ENCODE assay signal across 26 cellular contexts in genomic region chr22:26952654-26953379, GRCh38.
DNase-seq lines count a peak whose midpoint lies in the region; ATAC-seq and TF ChIP-seq lines count a peak whose summit lies in the region.
"Had no signal": no experiment of that assay in that cellular context is flagged by ENCODE, and none has a peak within 500 bp of the region (broad histone marks: within the 10 kb centered on the region; RNA-seq: fewer than 3 reads in every experiment).

No MANE protein-coding gene starts in this region.

- no peak overlapping the region for H2BK20ac ChIP-seq in H9 (ENCODE audit: low read depth, low read length, poor library complexity, severe bottlenecking)

- H3K18ac ChIP-seq in H9 (ENCODE audit: insufficient read length, low read depth, low read length) (no peak overlapping the region), neuronal stem cell (ENCODE audit: low read length) (no peak overlapping the region)

- H3K23ac ChIP-seq in H9 (ENCODE audit: insufficient read length, low read depth, low read length) (no peak overlapping the region), neuronal stem cell (ENCODE audit: low read depth, low read length, poor library complexity) (no peak overlapping the region)

- DNase-seq in H9 (peak; percentile 53), NCI-H2227 treated with DMSO at 0.1 percent for 48 hours (lab: John Stamatoyannopoulos, UW) (peak; percentile 25), endodermal cell (peak; percentile 75), neuronal stem cell (ENCODE audit: low spot score) (peak; percentile 42), uterus (no peak)
- DNase-seq in stimulated activated naive CD8-positive, alpha-beta T cell treated with anti-CD3 and anti-CD28 coated beads, Interleukin-15, Interleukin-2, amounts not matched to agents 100 U/mL and 50 U/mL, for 24 hours: no peak
- DNase-seq: activated CD4-positive, alpha-beta T cell treated with anti-CD3 and anti-CD28 coated beads for 4 hours; activated effector memory CD4-positive, alpha-beta T cell treated with anti-CD3 and anti-CD28 coated beads, Interleukin-2, amount 50 U/mL, for 16 hours; activated naive CD8-positive, alpha-beta T cell treated with anti-CD3 and anti-CD28 coated beads, Interleukin-2, amount 10 ng/mL, durations not matched to agents 7 days and 5 days; activated T-cell treated with anti-CD3 and anti-CD28 coated beads, Interleukin-2, amount 50 U/mL, for 1 hour; dermis blood vessel endothelial cell; DMS79 treated with DMSO at 0.1 percent for 48 hours; esophagus squamous epithelium; foreskin melanocyte; kidney; naive B cell; NCI-H1048; NCI-H446; Right ventricle myocardium superior had no signal

- H3K14ac ChIP-seq in H9 (ENCODE audit: insufficient read depth, low read length) (no peak overlapping the region), neuronal stem cell (ENCODE audit: low read length) (no peak overlapping the region)

- H4K20me1 ChIP-seq in H9 (ENCODE audit: control insufficient read depth, insufficient read depth, insufficient read length): no peaks in the 10 kb centered on the region

- no peak overlapping the region for H3T11ph ChIP-seq in H9 (ENCODE audit: low read length)

- H3K4me1 ChIP-seq in H9 (ENCODE audit: insufficient read depth, low read length) (peaks cover 13% of the 10 kb centered on the region), endodermal cell (ENCODE audit: control insufficient read depth, insufficient read depth, low read length) (peaks cover 12% of the 10 kb centered on the region), neuronal stem cell (ENCODE audit: control insufficient read depth in 2 of 2, insufficient read depth in 1 of 2, low read depth in 1 of 2, low read length in 2 of 2) (peaks cover 9 to 13% of the 10 kb centered on the region in 2 donors), uterus (no peaks in the 10 kb centered on the region)
- H3K4me1 ChIP-seq: ascending aorta, esophagus squamous epithelium had no signal

- H2BK12ac ChIP-seq in H9 (ENCODE audit: insufficient read length, low read depth, low read length) (no peak overlapping the region), neuronal stem cell (ENCODE audit: low read length) (no peak overlapping the region)

- H3K4me1 Mint-ChIP-seq in H9 (peaks cover 52 to 63% of the 10 kb centered on the region in 2 experiments), endodermal cell (peaks cover 54% of the 10 kb centered on the region)
- H3K4me1 Mint-ChIP-seq: activated naive CD8-positive, alpha-beta T cell treated with anti-CD3 and anti-CD28 coated beads, Interleukin-2, amount 10 ng/mL, durations not matched to agents 7 days and 5 days; naive B cell had no signal

- H2BK15ac ChIP-seq in H9 (ENCODE audit: low read depth, low read length) (no peak overlapping the region), neuronal stem cell (ENCODE audit: low read length) (no peak overlapping the region)

- no peak for ATAC-seq in GM21619 (IDR thresholded peaks at IDR 0.05; ENCODE audit: unreplicated experiment)
- no peak for ATAC-seq in stimulated activated naive CD8-positive, alpha-beta T cell treated with anti-CD3 and anti-CD28 coated beads, Interleukin-15, Interleukin-2, amounts not matched to agents 100 U/mL and 50 U/mL, for 24 hours

- H3K27me3 Mint-ChIP-seq in H9 (ENCODE audit: low read depth): peaks cover 49% of the 10 kb centered on the region
- H3K27me3 Mint-ChIP-seq in endodermal cell (ENCODE audit: insufficient read depth): peaks cover 20% of the 10 kb centered on the region

- H3K4me3 Mint-ChIP-seq in H9 (peak overlapping the region; percentile 14 to 74; a peak in 4 of 5 replicates), endodermal cell (peak overlapping the region; percentile 30)
- H3K4me3 Mint-ChIP-seq: activated naive CD8-positive, alpha-beta T cell treated with anti-CD3 and anti-CD28 coated beads, Interleukin-2, amount 10 ng/mL, durations not matched to agents 7 days and 5 days; IgD-negative memory B cell; mesothelial cell of epicardium; naive B cell had no signal

- H3K36me3 Mint-ChIP-seq in H9 (ENCODE audit: insufficient read depth in 1 of 3, low read depth in 3 of 3): no peaks in the 10 kb centered on the region
- no peaks in the 10 kb centered on the region for H3K36me3 Mint-ChIP-seq in endodermal cell (ENCODE audit: low read depth)
- H3K36me3 Mint-ChIP-seq: activated naive CD8-positive, alpha-beta T cell treated with anti-CD3 and anti-CD28 coated beads, Interleukin-2, amount 10 ng/mL, durations not matched to agents 7 days and 5 days; mesothelial cell of epicardium; naive B cell had no signal

- H2AK5ac ChIP-seq in H9 (ENCODE audit: insufficient read length, low read length) (no peak overlapping the region), neuronal stem cell (ENCODE audit: low read depth, low read length) (no peak overlapping the region)

- WGBS in H9 (ENCODE audit: extremely low coverage, insufficient read length, low lambda C conversion rate): no CpG with 5 or more reads among the region's 18 CpGs
- WGBS in endodermal cell (ENCODE audit: insufficient coverage in 1 of 2, insufficient read length in 1 of 2), 2 experiments: 19 to 22% methylated on average over 11 to 18 of the region's 18 CpGs
- no CpG with 5 or more reads among the region's 18 CpGs for WGBS in neuronal stem cell (ENCODE audit: extremely low coverage in 2 of 2, insufficient read length in 2 of 2, insufficient replicate concordance in 1 of 2), 2 donors

- H3K56ac ChIP-seq in H9 (ENCODE audit: insufficient read length, low read depth, low read length): no peak overlapping the region

- H3K27me3 ChIP-seq in H9 (ENCODE audit: insufficient read depth, low read length): no peaks in the 10 kb centered on the region; the same call in 1 of the 2 replicates
- H3K27me3 ChIP-seq in endodermal cell (ENCODE audit: control insufficient read depth, insufficient read depth, low read length, poor library complexity, severe bottlenecking): peaks cover 13% of the 10 kb centered on the region
- peaks cover 0 to 58% (median 18%) of the 10 kb centered on the region in 3 experiments for H3K27me3 ChIP-seq in neuronal stem cell (ENCODE audit: control insufficient read depth in 3 of 3, insufficient read depth in 3 of 3, low read depth in 1 of 3, low read length in 3 of 3)
- no peaks in the 10 kb centered on the region for H3K27me3 ChIP-seq in uterus
- H3K27me3 ChIP-seq: ascending aorta had no signal

- H3K79me1 ChIP-seq in H9 (ENCODE audit: insufficient read depth, low read depth, low read length, poor library complexity, severe bottlenecking) (no peaks in the 10 kb centered on the region), neuronal stem cell (ENCODE audit: low read depth, low read length) (no peaks in the 10 kb centered on the region)

- H3K9me3 ChIP-seq in H9 (ENCODE audit: control insufficient read depth, low read depth, low read length): no peaks in the 10 kb centered on the region
- H3K9me3 ChIP-seq in endodermal cell (ENCODE audit: control insufficient read depth, low read length): no peaks in the 10 kb centered on the region
- no peaks in the 10 kb centered on the region for H3K9me3 ChIP-seq in neuronal stem cell (replicated peaks in 1 of 2; ENCODE audit: control insufficient read depth in 2 of 2, insufficient read depth in 1 of 2, low read depth in 1 of 2, low read length in 2 of 2)
- H3K9me3 ChIP-seq in uterus: no peaks in the 10 kb centered on the region
- H3K9me3 ChIP-seq: ascending aorta, esophagus squamous epithelium, upper lobe of left lung had no signal

- no peak overlapping the region for H2BK5ac ChIP-seq in H9 (ENCODE audit: insufficient read length, low read length)
- no peak overlapping the region for H2BK5ac ChIP-seq in neuronal stem cell (ENCODE audit: low read length)

- intact Hi-C loops in uterus (cut with DNase I; ENCODE audit: low total_unique reads): no loop called here

- no peak for TF ChIP-seq CTCF in H9 (conservative IDR thresholded peaks at IDR 0.05)
- TF ChIP-seq CTCF in endodermal cell (conservative IDR thresholded peaks at IDR 0.05): no peak
- no peak for TF ChIP-seq CTCF in uterus (IDR thresholded peaks at IDR 0.05)

- H3K27ac Mint-ChIP-seq in H9: peak overlapping the region in 2 of 3 experiments; percentile 63 to 96; a peak in 4 of 7 replicates
- peak overlapping the region; percentile 37 for H3K27ac Mint-ChIP-seq in endodermal cell
- H3K27ac Mint-ChIP-seq: activated naive CD8-positive, alpha-beta T cell treated with anti-CD3 and anti-CD28 coated beads, Interleukin-2, amount 10 ng/mL, durations not matched to agents 7 days and 5 days; IgD-negative memory B cell; mesothelial cell of epicardium; naive B cell had no signal

- H2BK120ac ChIP-seq in H9 (ENCODE audit: low read depth, low read length, poor library complexity, severe bottlenecking) (no peak overlapping the region), neuronal stem cell (ENCODE audit: low read depth, low read length) (no peak overlapping the region)

- H3K4ac ChIP-seq in H9 (ENCODE audit: low read depth, low read length) (no peak overlapping the region), neuronal stem cell (ENCODE audit: low read length) (no peak overlapping the region)

- H4K8ac ChIP-seq in H9 (replicated peaks; ENCODE audit: insufficient read length, low read depth, low read length): no peak overlapping the region
- no peak overlapping the region for H4K8ac ChIP-seq in neuronal stem cell (ENCODE audit: low read depth, low read length)

- no peak for TF ChIP-seq POLR2A in uterus (IDR thresholded peaks at IDR 0.05)

- H3K23me2 ChIP-seq in H9 (ENCODE audit: insufficient read length, low read depth, low read length, poor library complexity, severe bottlenecking): no peaks in the 10 kb centered on the region

- H3K9me3 Mint-ChIP-seq in H9 (no peaks in the 10 kb centered on the region; a peak in 1 of 5 replicates), endodermal cell (no peaks in the 10 kb centered on the region)
- H3K9me3 Mint-ChIP-seq: activated naive CD8-positive, alpha-beta T cell treated with anti-CD3 and anti-CD28 coated beads, Interleukin-2, amount 10 ng/mL, durations not matched to agents 7 days and 5 days; mesothelial cell of epicardium; naive B cell had no signal

- H2AFZ ChIP-seq in H9 (ENCODE audit: low read length): no peak overlapping the region
- no peak overlapping the region for H2AFZ ChIP-seq in neuronal stem cell (ENCODE audit: low read length)
- H2AFZ ChIP-seq: hepatocyte had no signal

- no peak overlapping the region for H4K91ac ChIP-seq in H9 (ENCODE audit: insufficient read length, low read depth, low read length)
- no peak overlapping the region for H4K91ac ChIP-seq in neuronal stem cell (ENCODE audit: low read depth, low read length, poor library complexity)

- H3K9ac ChIP-seq in H9 (ENCODE audit: extremely low read depth, insufficient read length, low read length) (no peak overlapping the region), endodermal cell (ENCODE audit: extremely low read depth, low read length, poor library complexity, severe bottlenecking) (no peak overlapping the region), neuronal stem cell (ENCODE audit: low read depth, low read length, poor library complexity) (no peak overlapping the region)

- peak overlapping the region; percentile 58 for H3K4me2 ChIP-seq in H9 (ENCODE audit: insufficient read depth, insufficient read length, low read length)
- H3K4me2 ChIP-seq in neuronal stem cell (ENCODE audit: insufficient read depth, low read length, poor library complexity, severe bottlenecking): peak overlapping the region; percentile 34
- H3K4me2 ChIP-seq: hepatocyte had no signal

- H3K4me3 ChIP-seq in endodermal cell (ENCODE audit: low read length): peak overlapping the region; percentile 19
- H3K4me3 ChIP-seq in neuronal stem cell (ENCODE audit: low read length in 2 of 2): no peak overlapping the region
- no peak overlapping the region for H3K4me3 ChIP-seq in uterus
- H3K4me3 ChIP-seq: ascending aorta, esophagus squamous epithelium, hepatocyte, upper lobe of left lung had no signal

- no peaks in the 10 kb centered on the region for H3K79me2 ChIP-seq in H9 (ENCODE audit: insufficient read depth, low read length)
- H3K79me2 ChIP-seq: hepatocyte had no signal

- H3K36me3 ChIP-seq in endodermal cell (ENCODE audit: control insufficient read depth, insufficient read depth, low read length) (no peaks in the 10 kb centered on the region), neuronal stem cell (replicated peaks in 1 of 2; ENCODE audit: control insufficient read depth in 2 of 2, insufficient read depth in 2 of 2, low read length in 2 of 2) (no peaks in the 10 kb centered on the region), uterus (no peaks in the 10 kb centered on the region)
- H3K36me3 ChIP-seq: ascending aorta, esophagus squamous epithelium, upper lobe of left lung had no signal

- no peak overlapping the region for H4K5ac ChIP-seq in H9 (ENCODE audit: insufficient read length, low read depth, low read length)

- H3K27ac ChIP-seq in H9 (ENCODE audit: insufficient read length, low read depth, low read length): no peak overlapping the region
- H3K27ac ChIP-seq in endodermal cell (ENCODE audit: low read depth, low read length): no peak overlapping the region
- H3K27ac ChIP-seq in neuronal stem cell (replicated peaks; ENCODE audit: low read length): no peak overlapping the region
- no peak overlapping the region for H3K27ac ChIP-seq in uterus
- H3K27ac ChIP-seq: ascending aorta, C4-2B, esophagus squamous epithelium, hepatocyte, upper lobe of left lung had no signal

Comparison
In these comparisons a context has a peak if more than half of its experiments do, and no peak if none do; other contexts are left out.
1. DNase-seq: peak in H9 (single experiment), NCI-H2227 treated with DMSO at 0.1 percent for 48 hours (single experiment), endodermal cell (single experiment) and neuronal stem cell (single experiment); none in stimulated activated naive CD8-positive, alpha-beta T cell treated with anti-CD3 and anti-CD28 coated beads, Interleukin-15, Interleukin-2, amounts not matched to agents 100 U/mL and 50 U/mL, for 24 hours (single experiment) and uterus (0 of 2).